Comparison of ENCODE assay signal across 11 cellular contexts in the genomic region with DNA sequence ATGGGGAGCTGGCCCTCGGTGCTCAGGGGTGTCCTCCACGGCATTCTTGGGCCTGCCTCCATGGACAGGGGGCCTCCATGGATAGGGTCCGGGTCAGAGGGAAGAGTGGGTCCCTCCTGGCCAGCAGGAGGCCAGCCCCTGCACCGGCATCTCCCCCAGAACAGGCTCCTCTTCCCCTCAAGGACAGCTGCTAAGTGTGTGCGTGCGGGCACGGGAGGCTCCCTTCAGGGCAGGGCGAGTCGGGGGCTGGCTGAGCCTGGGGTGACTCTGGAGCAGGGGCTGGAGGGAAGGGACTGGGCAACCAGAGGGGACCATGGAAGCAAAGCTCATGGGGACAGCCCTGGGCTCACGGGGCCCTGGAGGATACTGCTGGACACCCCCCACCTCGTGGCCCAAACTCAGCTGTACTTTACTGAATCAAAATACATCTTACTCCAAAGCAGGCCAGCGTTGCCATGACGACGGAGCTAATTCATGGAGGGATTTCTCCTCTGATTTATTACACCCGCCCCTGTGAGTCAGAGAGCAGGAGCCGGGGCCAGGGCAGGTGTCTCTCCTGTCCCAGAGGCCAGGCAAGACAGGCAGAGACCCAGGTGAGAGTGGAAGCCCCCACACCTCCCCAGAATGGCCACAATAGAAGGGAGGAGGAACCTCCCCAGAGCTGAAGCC. TPM values are rescaled to one million over a fixed set of nuclear protein-coding genes. Genes with fewer than 3 reads are reported as not detected.
DNase-seq lines count a peak whose midpoint lies in the region; ATAC-seq and TF ChIP-seq lines count a peak whose summit lies in the region.
"Had no signal": no experiment of that assay in that cellular context is flagged by ENCODE, and none has a peak within 500 bp of the region (broad histone marks: within the 10 kb centered on the region; RNA-seq: fewer than 3 reads in every experiment).

No MANE protein-coding gene starts in this region.

- no peaks in the 10 kb centered on the region for H3K9me3 Mint-ChIP-seq in activated CD8-positive, alpha-beta T cell treated with anti-CD3 and anti-CD28 coated beads for 36 hours
- H3K9me3 Mint-ChIP-seq: activated CD4-positive, alpha-beta memory T cell treated with anti-CD3 and anti-CD28 coated beads for 36 hours had no signal

- no peaks in the 10 kb centered on the region for H3K9me3 ChIP-seq in prostate gland
- H3K9me3 ChIP-seq: gastrocnemius medialis had no signal

- H3K4me1 ChIP-seq in mesendoderm (ENCODE audit: control insufficient read depth, low read depth, low read length) (no peaks in the 10 kb centered on the region), prostate gland (replicated peaks) (no peaks in the 10 kb centered on the region)

- H2BK5ac ChIP-seq in mesendoderm (ENCODE audit: low read length) = no peak overlapping the region

- H2BK120ac ChIP-seq in mesendoderm (ENCODE audit: low read depth, low read length) = no peak overlapping the region

- H3K4me3 ChIP-seq in mesendoderm (ENCODE audit: low read length) = no peak overlapping the region
- H3K4me3 ChIP-seq in prostate gland = no peak overlapping the region
- H3K4me3 ChIP-seq: gastrocnemius medialis had no signal

- no peaks in the 10 kb centered on the region for H3K79me2 ChIP-seq in mesendoderm (ENCODE audit: control insufficient read depth, insufficient read depth, low read length)

- TF ChIP-seq CTCF in activated CD8-positive, alpha-beta T cell treated with anti-CD3 and anti-CD28 coated beads for 36 hours (IDR thresholded peaks at IDR 0.05) = no peak
- no peak for TF ChIP-seq CTCF in prostate gland (IDR thresholded peaks at IDR 0.05)

- H2BK15ac ChIP-seq in mesendoderm (replicated peaks; ENCODE audit: low read depth) = no peak overlapping the region

- no peak overlapping the region for H3K23ac ChIP-seq in mesendoderm (ENCODE audit: low read length)

- intact Hi-C loops in activated CD8-positive, alpha-beta T cell treated with anti-CD3 and anti-CD28 coated beads for 36 hours (cut with micrococcal nuclease) = no loop called here
- intact Hi-C loops in prostate gland (cut with DNase I) = no loop called here

- no peak overlapping the region for H3K4me2 ChIP-seq in mesendoderm (ENCODE audit: low read length)

- no peak for TF ChIP-seq POLR2A in prostate gland (IDR thresholded peaks at IDR 0.05)

- H4K8ac ChIP-seq in mesendoderm (ENCODE audit: low read depth, low read length) = no peak overlapping the region

- H3K27me3 Mint-ChIP-seq in activated CD8-positive, alpha-beta T cell treated with anti-CD3 and anti-CD28 coated beads for 36 hours = peaks cover 23% of the 10 kb centered on the region

- H3K27ac Mint-ChIP-seq in activated CD8-positive, alpha-beta T cell treated with anti-CD3 and anti-CD28 coated beads for 36 hours = no peak overlapping the region
- H3K27ac Mint-ChIP-seq: activated CD4-positive, alpha-beta memory T cell treated with anti-CD3 and anti-CD28 coated beads for 36 hours had no signal

- no peak overlapping the region for H3K18ac ChIP-seq in mesendoderm (ENCODE audit: low read length)

- DNase-seq in NCI-H1417 (lab: John Stamatoyannopoulos, UW) (peak in 2 of 3 experiments; percentile 37 to 73), NCI-H1417 treated with DMSO at 0.1 percent for 48 hours (lab: John Stamatoyannopoulos, UW) (no peak), HT-29 (ENCODE audit: low spot score) (peak; percentile 66), mesendoderm (peak; percentile 40), prostate gland (ENCODE audit: low spot score) (no peak)
- peak; percentile 68 for DNase-seq in activated CD8-positive, alpha-beta T cell treated with anti-CD3 and anti-CD28 coated beads for 36 hours
- DNase-seq: midbrain had no signal

- no peak overlapping the region for H3K9ac ChIP-seq in mesendoderm (ENCODE audit: low read length)

- H3K27me3 ChIP-seq in mesendoderm (ENCODE audit: insufficient read depth, low read length, poor library complexity) = peaks cover 9% of the 10 kb centered on the region
- H3K27me3 ChIP-seq in prostate gland (replicated peaks; ENCODE audit: insufficient read depth) = no peaks in the 10 kb centered on the region

- no peak overlapping the region for H4K5ac ChIP-seq in mesendoderm (ENCODE audit: low read length)

- ATAC-seq in activated CD8-positive, alpha-beta T cell treated with anti-CD3 and anti-CD28 coated beads for 36 hours = no peak
- ATAC-seq in HG02840 (IDR thresholded peaks at IDR 0.05; ENCODE audit: low FRiP score, unreplicated experiment) (no peak), GM18868 (IDR thresholded peaks at IDR 0.05; ENCODE audit: unreplicated experiment) (no peak)

- no peak overlapping the region for H3K4ac ChIP-seq in mesendoderm (ENCODE audit: low read depth, low read length)

- H3K36me3 ChIP-seq in mesendoderm (ENCODE audit: control insufficient read depth, insufficient read depth, low read length) (no peaks in the 10 kb centered on the region), prostate gland (no peaks in the 10 kb centered on the region)
- H3K36me3 ChIP-seq: gastrocnemius medialis had no signal

- no peak overlapping the region for H3K27ac ChIP-seq in mesendoderm (ENCODE audit: low read depth, low read length)
- H3K27ac ChIP-seq in prostate gland = no peak overlapping the region
- H3K27ac ChIP-seq: gastrocnemius medialis had no signal

- H3K56ac ChIP-seq in mesendoderm (ENCODE audit: low read length) = no peak overlapping the region

- peaks cover 3% of the 10 kb centered on the region for H3K4me1 Mint-ChIP-seq in activated CD8-positive, alpha-beta T cell treated with anti-CD3 and anti-CD28 coated beads for 36 hours (ENCODE audit: low read depth)

- CTCF ChIA-PET in activated CD8-positive, alpha-beta T cell treated with anti-CD3 and anti-CD28 coated beads for 36 hours (lab: Charles Lee) = interaction anchor here (0.9 to 3.9 kb wide), 22 partner anchors 8 to 396 kb away, joined by 3 to 24 read pairs (median 4); partner anchors contain the start of genes CCNF and ECI1

- no peaks in the 10 kb centered on the region for H3K79me1 ChIP-seq in mesendoderm (ENCODE audit: low read length)

- no peak overlapping the region for H3K4me3 Mint-ChIP-seq in activated CD8-positive, alpha-beta T cell treated with anti-CD3 and anti-CD28 coated beads for 36 hours
- H3K4me3 Mint-ChIP-seq: activated CD4-positive, alpha-beta memory T cell treated with anti-CD3 and anti-CD28 coated beads for 36 hours had no signal

- no CpG with 5 or more reads among the region's 16 CpGs for WGBS in mesendoderm (ENCODE audit: extremely low coverage, insufficient coverage, low lambda C conversion rate)
- 67% methylated on average over 16 of the region's 16 CpGs for WGBS in prostate gland

- POLR2A ChIA-PET in activated CD8-positive, alpha-beta T cell treated with anti-CD3 and anti-CD28 coated beads for 36 hours (lab: Charles Lee) = interaction anchor here (0.8 to 2.8 kb wide), 8 partner anchors 10 to 63 kb away, joined by 3 to 18 read pairs (median 4); partner anchors contain the start of genes ECI1 and TRAF7

- no peak overlapping the region for H2AK5ac ChIP-seq in mesendoderm (ENCODE audit: low read length)

- H3K36me3 Mint-ChIP-seq in activated CD8-positive, alpha-beta T cell treated with anti-CD3 and anti-CD28 coated beads for 36 hours (ENCODE audit: low read depth) = no peaks in the 10 kb centered on the region
- H3K36me3 Mint-ChIP-seq: activated CD4-positive, alpha-beta memory T cell treated with anti-CD3 and anti-CD28 coated beads for 36 hours had no signal

RNA-seq across cellular contexts. Expression of gene CASKIN1, which starts 2.1 kb away (rescaled TPM):
- total RNA-seq in HT-29 (2014; rRNA removed; shearing (Covaris generic)) = 0.08 and 2.5 TPM in 2 replicates
- 1 to 10 TPM; 4.4 to 7.2 TPM for total RNA-seq in activated CD8-positive, alpha-beta T cell treated with anti-CD3 and anti-CD28 coated beads for 36 hours
- polyA plus RNA-seq in mesendoderm (2013, experiment 1 of 2) = 0.24 TPM
- 1.1 TPM for polyA plus RNA-seq in mesendoderm (2013, experiment 2 of 2)
- 1 to 10 TPM in 1 of 2 donors, under 1 TPM in 1; 0.77 to 5.3 TPM for total RNA-seq in prostate gland

RNA-seq across cellular contexts. Expression of gene MLST8, which starts 11.0 kb away (rescaled TPM):
- total RNA-seq in HT-29 (2014; rRNA removed; shearing (Covaris generic)) = 98.9 and 117 TPM in 2 replicates
- total RNA-seq in activated CD8-positive, alpha-beta T cell treated with anti-CD3 and anti-CD28 coated beads for 36 hours = 10 to 100 TPM; 70.0 to 70.7 TPM
- 48.7 TPM for polyA plus RNA-seq in mesendoderm (2013, experiment 1 of 2)
- polyA plus RNA-seq in mesendoderm (2013, experiment 2 of 2) = 49.1 TPM
- total RNA-seq in prostate gland = 100 to 1,000 TPM in 1 of 2 donors, 10 to 100 TPM in 1; 55.9 to 110 TPM

RNA-seq across cellular contexts. Expression of gene BRICD5, which starts 16.4 kb away (rescaled TPM):
- total RNA-seq in HT-29 (2014; rRNA removed; shearing (Covaris generic)) = 33.6 and 34.6 TPM in 2 replicates
- total RNA-seq in activated CD8-positive, alpha-beta T cell treated with anti-CD3 and anti-CD28 coated beads for 36 hours = 1 to 10 TPM; 6.6 to 6.9 TPM
- 1.5 TPM for polyA plus RNA-seq in mesendoderm (2013, experiment 1 of 2)
- polyA plus RNA-seq in mesendoderm (2013, experiment 2 of 2) = 1.9 TPM
- total RNA-seq in prostate gland = 10 to 100 TPM; 18.4 to 26.2 TPM

RNA-seq across cellular contexts. Expression of gene PGP, which starts 20.3 kb away (rescaled TPM):
- total RNA-seq in HT-29 (2014; rRNA removed; shearing (Covaris generic)) = 82.0 and 98.7 TPM in 2 replicates
- 10 to 100 TPM; 19.8 to 20.1 TPM for total RNA-seq in activated CD8-positive, alpha-beta T cell treated with anti-CD3 and anti-CD28 coated beads for 36 hours
- 32.9 TPM for polyA plus RNA-seq in mesendoderm (2013, experiment 1 of 2)
- 32.1 TPM for polyA plus RNA-seq in mesendoderm (2013, experiment 2 of 2)
- total RNA-seq in prostate gland = 10 to 100 TPM; 12.7 to 23.7 TPM

RNA-seq across cellular contexts. Expression of gene E4F1, which starts 29.1 kb away (rescaled TPM):
- total RNA-seq in HT-29 (2014; rRNA removed; shearing (Covaris generic)) = 83.8 and 87.2 TPM in 2 replicates
- 10 to 100 TPM; 19.4 to 21.1 TPM for total RNA-seq in activated CD8-positive, alpha-beta T cell treated with anti-CD3 and anti-CD28 coated beads for 36 hours
- 11.7 TPM for polyA plus RNA-seq in mesendoderm (2013, experiment 1 of 2)
- polyA plus RNA-seq in mesendoderm (2013, experiment 2 of 2) = 12.2 TPM
- total RNA-seq in prostate gland = 10 to 100 TPM; 38.7 to 69.1 TPM

Comparison
In these comparisons a context has a peak if more than half of its experiments do, and no peak if none do; other contexts are left out.
1. DNase-seq: peak in NCI-H1417 (2 of 3), HT-29 (single experiment), activated CD8-positive, alpha-beta T cell treated with anti-CD3 and anti-CD28 coated beads for 36 hours (single experiment) and mesendoderm (single experiment); none in NCI-H1417 treated with DMSO at 0.1 percent for 48 hours (single experiment) and prostate gland (single experiment).